Comparison of ENCODE assay signal across 9 cellular contexts in genomic region chr19:41795031-41795461, GRCh38. TPM values are rescaled to one million over a fixed set of nuclear protein-coding genes. Genes with fewer than 3 reads are reported as not detected.
DNase-seq lines count a peak whose midpoint lies in the region; ATAC-seq and TF ChIP-seq lines count a peak whose summit lies in the region.
"Had no signal": no experiment of that assay in that cellular context is flagged by ENCODE, and none has a peak within 500 bp of the region (broad histone marks: within the 10 kb centered on the region; RNA-seq: fewer than 3 reads in every experiment).

No MANE protein-coding gene starts in this region.

- 37 to 47% (median 39%) methylated on average over 5 of the region's 5 CpGs for WGBS in adrenal gland, 4 donors

- H3K27ac ChIP-seq in adrenal gland: no peak overlapping the region

- TF ChIP-seq CTCF in GM10266 (IDR thresholded peaks at IDR 0.05; ENCODE audit: control insufficient read depth, insufficient read depth, low read depth, missing control alignments) (peak; percentile 80), adrenal gland (IDR thresholded peaks at IDR 0.05) (peak; percentile 39 to 68 (median 60))

- DNase-seq in GM10266 (ENCODE audit: extremely low spot score): no peak
- DNase-seq in NCI-H1048 (lab: John Stamatoyannopoulos, UW): peak; percentile 18
- peak in 6 of 7 donors; percentile 36 to 61 (median 48) for DNase-seq in adrenal gland
- DNase-seq in iPS-NIHi7 (ENCODE audit: extremely low spot score): peak; percentile 37
- peak; percentile 62 to 74 for DNase-seq in stimulated activated CD4-positive, alpha-beta T cell treated with anti-CD3 and anti-CD28 coated beads, Interleukin-2, amount 100 ng/mL, for 24 hours
- no peak for DNase-seq in middle frontal gyrus (ENCODE audit: extremely low spot score, low spot score)
- DNase-seq in GM19238 (ENCODE audit: insufficient read length, low spot score): no peak

- H3K36me3 ChIP-seq in adrenal gland (replicated peaks in 1 of 2): no peaks in the 10 kb centered on the region

- no peak overlapping the region for H3K4me3 ChIP-seq in adrenal gland

- TF ChIP-seq POLR2A in adrenal gland (IDR thresholded peaks at IDR 0.05): no peak

- ATAC-seq in SK-N-SH treated with all-trans-retinoic acid at 6 μM for 48 hours: peak; percentile 91

- H3K9me3 ChIP-seq in adrenal gland (replicated peaks in 1 of 3): no peaks in the 10 kb centered on the region

- intact Hi-C loops in adrenal gland (cut with DNase I): no loop called here

- peaks cover 10% of the 10 kb centered on the region for H3K27me3 ChIP-seq in adrenal gland

- no peaks in the 10 kb centered on the region for H3K4me1 ChIP-seq in adrenal gland (replicated peaks in 1 of 2)

TF ChIP-seq in SK-N-SH treated with all-trans-retinoic acid at 6 μM for 48 hours, 23 proteins besides CTCF, POLR2A, EP300 and RAD21:
- TF ChIP-seq RARB (CRISPR knock-in tag; IDR thresholded peaks at IDR 0.05): no peak
- no peak for TF ChIP-seq ZNF565 (CRISPR knock-in tag; conservative IDR thresholded peaks at IDR 0.05; ENCODE audit: low read depth)
- no peak for TF ChIP-seq CSDC2 (CRISPR knock-in tag; IDR thresholded peaks at IDR 0.05)
- no peak for TF ChIP-seq BACH2 (CRISPR knock-in tag; IDR thresholded peaks at IDR 0.05; ENCODE audit: borderline replicate concordance)
- no peak for TF ChIP-seq ZFP3 (CRISPR knock-in tag; IDR thresholded peaks at IDR 0.05)
- TF ChIP-seq ZNF70 (CRISPR knock-in tag; IDR thresholded peaks at IDR 0.05): no peak
- no peak for TF ChIP-seq TOX (CRISPR knock-in tag; IDR thresholded peaks at IDR 0.05; ENCODE audit: borderline replicate concordance)
- TF ChIP-seq, protein P1, sequence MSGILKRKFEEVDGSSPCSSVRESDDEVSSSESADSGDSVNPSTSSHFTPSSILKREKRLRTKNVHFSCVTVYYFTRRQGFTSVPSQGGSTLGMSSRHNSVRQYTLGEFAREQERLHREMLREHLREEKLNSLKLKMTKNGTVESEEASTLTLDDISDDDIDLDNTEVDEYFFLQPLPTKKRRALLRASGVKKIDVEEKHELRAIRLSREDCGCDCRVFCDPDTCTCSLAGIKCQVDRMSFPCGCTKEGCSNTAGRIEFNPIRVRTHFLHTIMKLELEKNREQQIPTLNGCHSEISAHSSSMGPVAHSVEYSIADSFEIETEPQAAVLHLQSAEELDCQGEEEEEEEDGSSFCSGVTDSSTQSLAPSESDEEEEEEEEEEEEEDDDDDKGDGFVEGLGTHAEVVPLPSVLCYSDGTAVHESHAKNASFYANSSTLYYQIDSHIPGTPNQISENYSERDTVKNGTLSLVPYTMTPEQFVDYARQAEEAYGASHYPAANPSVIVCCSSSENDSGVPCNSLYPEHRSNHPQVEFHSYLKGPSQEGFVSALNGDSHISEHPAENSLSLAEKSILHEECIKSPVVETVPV (CRISPR knock-in tag; IDR thresholded peaks at IDR 0.05): no peak
- TF ChIP-seq, protein P2, sequence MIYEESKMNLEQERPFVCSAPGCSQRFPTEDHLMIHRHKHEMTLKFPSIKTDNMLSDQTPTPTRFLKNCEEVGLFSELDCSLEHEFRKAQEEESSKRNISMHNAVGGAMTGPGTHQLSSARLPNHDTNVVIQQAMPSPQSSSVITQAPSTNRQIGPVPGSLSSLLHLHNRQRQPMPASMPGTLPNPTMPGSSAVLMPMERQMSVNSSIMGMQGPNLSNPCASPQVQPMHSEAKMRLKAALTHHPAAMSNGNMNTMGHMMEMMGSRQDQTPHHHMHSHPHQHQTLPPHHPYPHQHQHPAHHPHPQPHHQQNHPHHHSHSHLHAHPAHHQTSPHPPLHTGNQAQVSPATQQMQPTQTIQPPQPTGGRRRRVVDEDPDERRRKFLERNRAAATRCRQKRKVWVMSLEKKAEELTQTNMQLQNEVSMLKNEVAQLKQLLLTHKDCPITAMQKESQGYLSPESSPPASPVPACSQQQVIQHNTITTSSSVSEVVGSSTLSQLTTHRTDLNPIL (CRISPR knock-in tag; IDR thresholded peaks at IDR 0.05; ENCODE audit: low read depth): no peak
- TF ChIP-seq, protein P3, sequence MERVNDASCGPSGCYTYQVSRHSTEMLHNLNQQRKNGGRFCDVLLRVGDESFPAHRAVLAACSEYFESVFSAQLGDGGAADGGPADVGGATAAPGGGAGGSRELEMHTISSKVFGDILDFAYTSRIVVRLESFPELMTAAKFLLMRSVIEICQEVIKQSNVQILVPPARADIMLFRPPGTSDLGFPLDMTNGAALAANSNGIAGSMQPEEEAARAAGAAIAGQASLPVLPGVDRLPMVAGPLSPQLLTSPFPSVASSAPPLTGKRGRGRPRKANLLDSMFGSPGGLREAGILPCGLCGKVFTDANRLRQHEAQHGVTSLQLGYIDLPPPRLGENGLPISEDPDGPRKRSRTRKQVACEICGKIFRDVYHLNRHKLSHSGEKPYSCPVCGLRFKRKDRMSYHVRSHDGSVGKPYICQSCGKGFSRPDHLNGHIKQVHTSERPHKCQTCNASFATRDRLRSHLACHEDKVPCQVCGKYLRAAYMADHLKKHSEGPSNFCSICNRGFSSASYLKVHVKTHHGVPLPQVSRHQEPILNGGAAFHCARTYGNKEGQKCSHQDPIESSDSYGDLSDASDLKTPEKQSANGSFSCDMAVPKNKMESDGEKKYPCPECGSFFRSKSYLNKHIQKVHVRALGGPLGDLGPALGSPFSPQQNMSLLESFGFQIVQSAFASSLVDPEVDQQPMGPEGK (CRISPR knock-in tag; IDR thresholded peaks at IDR 0.05; ENCODE audit: borderline replicate concordance): no peak

RNA-seq across cellular contexts. Expression of gene CEACAM3, which starts 1.3 kb away (rescaled TPM):
- under 1 TPM in 2 of 8 donors, not detected in 6; 0.68 to 0.99 TPM for total RNA-seq in adrenal gland
- polyA plus RNA-seq in adrenal gland: under 1 TPM in 2 of 3 donors, not detected in 1; 0.30 to 0.32 TPM
- polyA plus RNA-seq: aorta had no signal

RNA-seq across cellular contexts. Expression of gene CEACAM6, which starts 39.7 kb away (rescaled TPM):
- total RNA-seq in adrenal gland: under 1 TPM in 4 of 8 donors, not detected in 4; 0.14 to 0.76 (median 0.42) TPM
- under 1 TPM in 2 of 3 donors, not detected in 1; 0.13 to 0.24 TPM for polyA plus RNA-seq in adrenal gland

RNA-seq across cellular contexts. Expression of gene LYPD4, which starts 49.4 kb away (rescaled TPM):
- not detected for total RNA-seq in adrenal gland
- under 1 TPM in 1 of 3 donors, not detected in 2; 0.08 TPM for polyA plus RNA-seq in adrenal gland
- total RNA-seq: aorta had no signal
- polyA plus RNA-seq: aorta had no signal

RNA-seq across cellular contexts. Expression of gene DMRTC2, which starts 49.8 kb away (rescaled TPM):
- total RNA-seq in adrenal gland: not detected
- not detected for polyA plus RNA-seq in adrenal gland
- total RNA-seq: aorta had no signal
- polyA plus RNA-seq: aorta had no signal

Comparison
In these comparisons a context has a peak if more than half of its experiments do, and no peak if none do; other contexts are left out.
1. DNase-seq: peak in NCI-H1048 (single experiment), adrenal gland (6 of 7), iPS-NIHi7 (single experiment) and stimulated activated CD4-positive, alpha-beta T cell treated with anti-CD3 and anti-CD28 coated beads, Interleukin-2, amount 100 ng/mL, for 24 hours (2 of 2); none in GM10266 (single experiment), middle frontal gyrus (single experiment) and GM19238 (single experiment).